Comparison of ENCODE assay signal across 8 cellular contexts in the genomic region with DNA sequence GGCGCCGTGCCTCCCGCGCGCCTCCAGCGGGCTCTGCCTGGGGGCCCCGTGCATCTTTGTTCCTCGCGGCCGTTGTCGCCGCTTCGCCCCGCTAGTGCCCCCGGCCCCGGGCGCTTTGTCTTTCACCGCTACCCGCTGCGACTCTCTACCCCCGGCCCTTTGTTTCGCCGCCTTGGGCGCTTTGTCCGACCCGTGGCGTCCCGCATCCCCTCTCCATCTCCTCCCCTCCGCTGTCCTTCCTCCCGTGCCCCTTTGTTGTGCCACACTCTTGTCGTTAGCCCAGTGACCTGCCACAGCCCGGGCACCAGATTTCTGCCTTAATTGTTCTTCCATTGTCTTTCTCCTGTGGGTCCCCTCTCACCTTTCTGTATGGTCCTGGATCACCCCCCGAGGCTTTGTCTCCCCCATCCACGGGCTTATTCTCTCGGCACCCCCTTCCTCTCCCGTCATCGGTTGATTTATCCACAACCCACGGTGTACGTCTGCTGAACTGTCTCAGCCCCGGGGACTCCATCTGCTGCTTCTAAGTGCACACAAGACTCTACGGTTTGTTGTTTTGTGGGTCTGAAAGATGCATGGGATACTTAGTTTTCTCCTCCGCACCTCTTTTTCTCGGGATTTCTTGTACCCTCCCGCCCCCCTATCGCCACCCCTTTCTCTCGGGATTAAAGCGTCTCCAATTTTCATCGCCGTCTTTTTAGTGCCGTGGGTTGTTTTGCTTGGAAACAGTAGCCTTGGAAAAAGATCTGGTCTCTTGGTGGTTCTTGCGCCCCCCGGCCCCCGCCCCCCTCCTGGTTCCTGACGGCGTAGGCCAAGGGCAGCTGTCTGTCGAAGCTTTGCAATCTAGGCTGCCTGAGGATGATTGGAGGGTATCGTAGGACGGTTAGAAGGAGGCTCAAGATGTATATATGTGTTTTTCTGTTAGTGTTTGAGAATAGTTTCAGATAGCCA. TPM values are rescaled to one million over a fixed set of nuclear protein-coding genes. Genes with fewer than 3 reads are reported as not detected.
A peak's percentile ranks its signal among the peaks of the same experiment; 100 is the strongest.
DNase-seq lines count a peak whose midpoint lies in the region; ATAC-seq and TF ChIP-seq lines count a peak whose summit lies in the region.

No MANE protein-coding gene starts in this region.

- H3K27me3 ChIP-seq in stomach = no peaks in the 10 kb centered on the region

- WGBS in stomach, 5 donors = 0 to 1% (median 1%) methylated on average over 44 to 58 of the region's 58 CpGs

- intact Hi-C loops in mucosa of descending colon (cut with DNase I, micrococcal nuclease) (loop anchor here in 1 of 2 donors (10.0 kb wide), 1 partner anchor 237 kb away; no protein-coding TSS in a partner anchor), stomach (cut with DNase I; ENCODE audit: low total_unique reads) (no loop called here)

- TF ChIP-seq POLR2A in stomach (IDR thresholded peaks at IDR 0.05) = no peak

- H3K27ac Mint-ChIP-seq in IgD-negative memory B cell = peak overlapping the region; percentile 91 to 94 (median 93)

- peak; percentile 52 for DNase-seq in CD1c-positive myeloid dendritic cell (ENCODE audit: extremely low spot score)
- DNase-seq in activated CD4-positive, alpha-beta T cell treated with anti-CD3 and anti-CD28 coated beads for 4 hours = peak; percentile 30 to 49
- DNase-seq in dermis blood vessel endothelial cell = peak; percentile 48
- DNase-seq in mucosa of descending colon = peak; percentile 39 to 66 (median 63)
- DNase-seq in stomach = no peak
- no peak for DNase-seq in NCI-H1048 (lab: John Stamatoyannopoulos, UW)
- no peak for DNase-seq in NCI-H446 (lab: John Stamatoyannopoulos, UW)

- no peak for ATAC-seq in mucosa of descending colon

- H3K27me3 Mint-ChIP-seq in IgD-negative memory B cell = no peaks in the 10 kb centered on the region

- H3K4me1 ChIP-seq in mucosa of descending colon (ENCODE audit: low read depth) = no peaks in the 10 kb centered on the region
- peaks cover 0 to 60% (median 40%) of the 10 kb centered on the region in 4 donors for H3K4me1 ChIP-seq in stomach

- peaks cover 0 to 4% (median 0%) of the 10 kb centered on the region in 3 donors for H3K9me3 Mint-ChIP-seq in IgD-negative memory B cell

- H3K36me3 ChIP-seq in mucosa of descending colon (ENCODE audit: low read depth) (no peaks in the 10 kb centered on the region), stomach (no peaks in the 10 kb centered on the region)

- no peaks in the 10 kb centered on the region for H3K36me3 Mint-ChIP-seq in IgD-negative memory B cell

- H3K9me3 ChIP-seq in mucosa of descending colon = no peaks in the 10 kb centered on the region
- no peaks in the 10 kb centered on the region for H3K9me3 ChIP-seq in stomach

- TF ChIP-seq EP300 in stomach (IDR thresholded peaks at IDR 0.05) = no peak

- peaks cover 11 to 21% (median 21%) of the 10 kb centered on the region in 3 donors for H3K4me1 Mint-ChIP-seq in IgD-negative memory B cell

- peak overlapping the region; percentile 90 to 98 (median 94) for H3K4me3 Mint-ChIP-seq in IgD-negative memory B cell

- peak overlapping the region; percentile 86 to 99 (median 96) for H3K27ac ChIP-seq in stomach

- no peak for TF ChIP-seq CTCF in mucosa of descending colon (IDR thresholded peaks at IDR 0.05)
- no peak for TF ChIP-seq CTCF in stomach (IDR thresholded peaks at IDR 0.05)

- peak overlapping the region; percentile 43 for H3K4me3 ChIP-seq in mucosa of descending colon
- peak overlapping the region; percentile 70 to 86 (median 80) for H3K4me3 ChIP-seq in stomach

RNA-seq across cellular contexts. Expression of a gene that starts 0.8 kb away (rescaled TPM):
- polyA plus RNA-seq in IgD-negative memory B cell (55.5 TPM), stomach (10 to 100 TPM; 26.8 to 39.1 (median 28.1) TPM)
- total RNA-seq in dermis blood vessel endothelial cell (53.9 and 77.2 TPM in 2 replicates), mucosa of descending colon (100 to 1,000 TPM in 1 of 3 donors, 10 to 100 TPM in 2; 50.4 to 133 (median 52.0) TPM), stomach (100 to 1,000 TPM in 2 of 5 donors, 10 to 100 TPM in 3; 23.2 to 184 (median 67.8) TPM)

Comparison
In these comparisons a context has a peak if more than half of its experiments do, and no peak if none do; other contexts are left out.
1. DNase-seq: peak in CD1c-positive myeloid dendritic cell (single experiment), activated CD4-positive, alpha-beta T cell treated with anti-CD3 and anti-CD28 coated beads for 4 hours (2 of 2), dermis blood vessel endothelial cell (single experiment) and mucosa of descending colon (3 of 3); none in stomach (single experiment), NCI-H1048 (single experiment) and NCI-H446 (0 of 2).